Comparison of ENCODE assay signal across 8 cellular contexts in genomic region chr6:110949679-110950285, GRCh38. TPM values are rescaled to one million over a fixed set of nuclear protein-coding genes. Genes with fewer than 3 reads are reported as not detected.
DNase-seq lines count a peak whose midpoint lies in the region; ATAC-seq, FAIRE-seq and TF ChIP-seq lines count a peak whose summit lies in the region.

No MANE protein-coding gene starts in this region.

- H3K4me3 ChIP-seq in CD4-positive, alpha-beta memory T cell (ENCODE audit: low read length in 2 of 2): no peak overlapping the region
- no peak overlapping the region for H3K4me3 ChIP-seq in KMS-11 (IDR thresholded peaks at IDR 0.05; ENCODE audit: insufficient read depth, low read depth, low read length)
- H3K4me3 ChIP-seq in astrocyte (ENCODE audit: insufficient read depth, low read depth, low read length): no peak overlapping the region
- no peak overlapping the region for H3K4me3 ChIP-seq in lung

- H3K36me3 ChIP-seq in CD4-positive, alpha-beta memory T cell (ENCODE audit: insufficient read depth, low read length): no peaks in the 10 kb centered on the region
- H3K36me3 ChIP-seq in KMS-11 (ENCODE audit: insufficient read depth) (no peaks in the 10 kb centered on the region), astrocyte (ENCODE audit: insufficient read depth, low read length) (no peaks in the 10 kb centered on the region), lung (ENCODE audit: control insufficient read depth in 2 of 2, insufficient read depth in 2 of 2, low read length in 2 of 2) (no peaks in the 10 kb centered on the region)

- 40 to 42% methylated on average over 8 of the region's 8 CpGs for WGBS in lung, 2 donors

- H3K9ac ChIP-seq in KMS-11: no peak overlapping the region
- H3K9ac ChIP-seq in astrocyte (ENCODE audit: low read length): no peak overlapping the region

- H3K9me3 Mint-ChIP-seq in CD4-positive, alpha-beta memory T cell: no peaks in the 10 kb centered on the region
- no peaks in the 10 kb centered on the region for H3K9me3 Mint-ChIP-seq in astrocyte (ENCODE audit: unreplicated experiment)

- intact Hi-C loops in CD4-positive, alpha-beta memory T cell (cut with micrococcal nuclease): loop anchor here (1.0 to 10.0 kb wide), 5 partner anchors 71 to 1855 kb away; partner anchors contain the start of genes CEP57L1, REV3L and SESN1

- H3K27me3 Mint-ChIP-seq in CD4-positive, alpha-beta memory T cell: no peaks in the 10 kb centered on the region
- H3K27me3 Mint-ChIP-seq in astrocyte (ENCODE audit: low read depth, unreplicated experiment): no peaks in the 10 kb centered on the region

- H3K4me1 Mint-ChIP-seq in CD4-positive, alpha-beta memory T cell: peaks cover 0 to 5% (median 2%) of the 10 kb centered on the region in 4 donors
- peaks cover 12% of the 10 kb centered on the region for H3K4me1 Mint-ChIP-seq in astrocyte (ENCODE audit: low read depth, unreplicated experiment)

- no peak for ATAC-seq in lung (ENCODE audit: insufficient read depth, low FRiP score)
- ATAC-seq in GM19452 (IDR thresholded peaks at IDR 0.05; ENCODE audit: unreplicated experiment): no peak

- POLR2A ChIA-PET in CD4-positive, alpha-beta memory T cell (lab: Charles Lee; ENCODE audit: partially characterized antibody): interaction anchor here (1.4 kb wide), 1 partner anchor 267 kb away, joined by 5 read pairs; no protein-coding TSS in a partner anchor

- TF ChIP-seq CTCF in KMS-11 (conservative IDR thresholded peaks at IDR 0.05; ENCODE audit: low read depth, low read length) (peak; percentile 66), astrocyte (IDR thresholded peaks at IDR 0.05; ENCODE audit: insufficient read depth, low read depth, low read length) (peak; percentile 56), lung (IDR thresholded peaks at IDR 0.05; ENCODE audit: control extremely low read depth, extremely low read depth) (peak; percentile 41)

- no peaks in the 10 kb centered on the region for H3K27me3 ChIP-seq in CD4-positive, alpha-beta memory T cell (ENCODE audit: insufficient read depth, low read length)
- H3K27me3 ChIP-seq in KMS-11 (ENCODE audit: insufficient read depth, low read depth) (no peaks in the 10 kb centered on the region), astrocyte (ENCODE audit: insufficient read depth, low read length) (no peaks in the 10 kb centered on the region), lung (ENCODE audit: control insufficient read depth, insufficient read depth) (no peaks in the 10 kb centered on the region)

- no peak for FAIRE-seq in astrocyte (lab: Jason Lieb, UNC)

- H3K4me1 ChIP-seq in CD4-positive, alpha-beta memory T cell (ENCODE audit: insufficient read depth, low read length): no peaks in the 10 kb centered on the region
- H3K4me1 ChIP-seq in KMS-11 (ENCODE audit: low read depth, poor library complexity, severe bottlenecking) (no peaks in the 10 kb centered on the region), astrocyte (ENCODE audit: insufficient read depth, low read length) (peaks cover 6% of the 10 kb centered on the region), lung (ENCODE audit: control insufficient read depth in 2 of 2, insufficient read depth in 2 of 2, low read length in 2 of 2) (peaks cover 0 to 3% of the 10 kb centered on the region in 2 donors)

- H3K79me2 ChIP-seq in KMS-11 (ENCODE audit: insufficient read depth, low read depth) (no peaks in the 10 kb centered on the region), astrocyte (ENCODE audit: insufficient read depth, low read length) (no peaks in the 10 kb centered on the region)

- H4K20me1 ChIP-seq in KMS-11 (ENCODE audit: insufficient read depth) (no peaks in the 10 kb centered on the region), astrocyte (ENCODE audit: insufficient read depth, low read length) (no peaks in the 10 kb centered on the region)

- peak overlapping the region in 2 of 7 donors; percentile 23 to 42 for H3K27ac Mint-ChIP-seq in CD4-positive, alpha-beta memory T cell
- no peak overlapping the region for H3K27ac Mint-ChIP-seq in astrocyte (ENCODE audit: unreplicated experiment)

- H3K4me3 Mint-ChIP-seq in CD4-positive, alpha-beta memory T cell: no peak overlapping the region
- H3K4me3 Mint-ChIP-seq in astrocyte (ENCODE audit: unreplicated experiment): no peak overlapping the region

- H2AFZ ChIP-seq in KMS-11 (ENCODE audit: low read depth) (no peak overlapping the region), astrocyte (ENCODE audit: low read depth, low read length) (no peak overlapping the region)

- DNase-seq in CD4-positive, alpha-beta memory T cell: peak in 4 of 5 donors; percentile 37 to 47 (median 40)
- DNase-seq in astrocyte (ENCODE audit: low read depth) (no peak), lung (ENCODE audit: low spot score) (no peak), hepatic stellate cell (ENCODE audit: low spot score) (no peak), NCI-H1092 (lab: John Stamatoyannopoulos, UW) (no peak), COLO829 (ENCODE audit: low spot score) (no peak)

- CTCF ChIA-PET in CD4-positive, alpha-beta memory T cell (lab: Charles Lee; ENCODE audit: partially characterized antibody): interaction anchor here (0.7 to 16.7 kb wide), 23 partner anchors 8 to 420 kb away, joined by 3 to 192 read pairs (median 4); partner anchors contain the start of genes AMD1, CDK19 and GTF3C6

- no peaks in the 10 kb centered on the region for H3K9me3 ChIP-seq in CD4-positive, alpha-beta memory T cell (ENCODE audit: control insufficient read depth in 1 of 2, low read length in 2 of 2)
- H3K9me3 ChIP-seq in astrocyte (ENCODE audit: insufficient read depth, low read depth, low read length) (no peaks in the 10 kb centered on the region), lung (ENCODE audit: control insufficient read depth in 2 of 2, insufficient read depth in 1 of 2, low read length in 1 of 2) (no peaks in the 10 kb centered on the region)

- no peak overlapping the region for H3K4me2 ChIP-seq in KMS-11
- H3K4me2 ChIP-seq in astrocyte (ENCODE audit: low read length): no peak overlapping the region

- no peaks in the 10 kb centered on the region for H3K36me3 Mint-ChIP-seq in CD4-positive, alpha-beta memory T cell
- H3K36me3 Mint-ChIP-seq in astrocyte (ENCODE audit: low read depth, unreplicated experiment): no peaks in the 10 kb centered on the region

- no peak overlapping the region for H3K27ac ChIP-seq in CD4-positive, alpha-beta memory T cell (ENCODE audit: low read depth, low read length)
- H3K27ac ChIP-seq in KMS-11 (no peak overlapping the region), astrocyte (ENCODE audit: low read depth, low read length) (no peak overlapping the region), lung (ENCODE audit: low read depth in 1 of 2, low read length in 1 of 2) (no peak overlapping the region)

RNA-seq across cellular contexts. Expression of gene GTF3C6, which starts 8.7 kb away (rescaled TPM):
- total RNA-seq in CD4-positive, alpha-beta memory T cell: 10 to 100 TPM; 28.9 to 35.7 TPM
- polyA plus RNA-seq in CD4-positive, alpha-beta memory T cell: 100 to 1,000 TPM; 113 to 147 TPM
- total RNA-seq in astrocyte (105 and 116 TPM in 2 replicates), lung (10 to 100 TPM; 28.0 to 58.3 TPM)
- polyA plus RNA-seq in lung: 10 to 100 TPM; 60.7 to 81.1 TPM

RNA-seq across cellular contexts. Expression of gene RPF2, which starts 32.1 kb away (rescaled TPM):
- total RNA-seq in CD4-positive, alpha-beta memory T cell: 10 to 100 TPM; 13.2 to 13.9 TPM
- polyA plus RNA-seq in CD4-positive, alpha-beta memory T cell: 10 to 100 TPM; 27.5 to 27.7 TPM
- total RNA-seq in astrocyte (30.5 and 31.3 TPM in 2 replicates), lung (10 to 100 TPM; 15.5 to 22.5 TPM)
- polyA plus RNA-seq in lung: 10 to 100 TPM; 23.0 to 30.6 TPM

Comparison
In these comparisons a context has a peak if more than half of its experiments do, and no peak if none do; other contexts are left out.
1. DNase-seq: peak in CD4-positive, alpha-beta memory T cell (4 of 5); none in astrocyte (single experiment), lung (single experiment), hepatic stellate cell (single experiment), NCI-H1092 (single experiment) and COLO829 (single experiment).
2. Peak in every context shown above with its lines, with median percentiles within 50 percentile points of each other: CTCF ChIP-seq.